In the genomic region with DNA sequence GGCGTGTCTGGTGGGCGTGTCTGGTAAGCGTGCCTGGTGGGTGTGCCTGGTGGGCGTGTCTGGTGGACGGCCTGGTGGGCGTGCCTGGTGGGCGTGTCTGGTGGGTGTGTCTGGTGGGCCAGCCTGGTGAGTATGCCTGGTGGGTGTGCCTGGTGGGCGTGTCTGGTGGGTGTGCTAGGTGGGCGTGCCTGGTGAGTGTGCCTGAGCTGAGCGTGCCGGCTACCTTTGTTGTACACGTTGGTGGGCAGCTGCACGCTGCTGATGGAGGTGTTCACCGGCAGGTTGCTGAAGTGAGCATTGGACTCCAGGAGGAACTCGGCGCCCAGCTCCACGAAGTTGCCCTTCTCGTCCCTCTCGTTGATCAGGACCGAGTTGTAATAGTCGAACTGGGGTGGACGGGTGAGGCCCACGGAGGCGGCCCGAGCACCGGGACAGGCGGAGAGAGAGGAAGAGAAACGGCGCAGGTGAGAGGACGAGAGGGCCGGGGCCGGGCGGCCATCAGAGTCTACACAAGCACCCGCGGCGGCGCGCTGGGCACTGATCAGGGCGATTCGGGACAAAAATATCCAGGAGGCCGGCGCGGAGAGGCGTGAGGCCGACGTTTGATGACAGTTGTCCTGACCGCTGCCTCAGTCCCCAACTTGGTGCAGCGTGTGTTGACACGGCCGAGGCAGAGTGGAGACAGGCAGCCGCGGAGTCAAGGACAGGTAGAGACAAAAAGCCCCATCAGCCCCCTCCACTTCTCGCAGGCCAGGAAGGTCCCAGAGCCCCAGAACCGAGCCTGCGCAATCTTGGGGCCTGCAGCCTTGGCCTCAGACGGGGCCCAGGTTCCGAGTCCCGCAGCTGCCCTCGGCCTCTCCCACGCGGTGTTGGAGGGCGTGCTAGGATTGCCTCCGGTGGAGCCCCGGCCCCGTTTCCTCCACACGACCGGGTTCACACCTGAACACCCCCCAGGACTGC, we compare ENCODE assay signal across 10 cellular contexts. TPM values are rescaled to one million over a fixed set of nuclear protein-coding genes. Genes with fewer than 3 reads are reported as not detected.
DNase-seq lines count a peak whose midpoint lies in the region; ATAC-seq and TF ChIP-seq lines count a peak whose summit lies in the region.
"Had no signal": no experiment of that assay in that cellular context is flagged by ENCODE, and none has a peak within 500 bp of the region (broad histone marks: within the 10 kb centered on the region; RNA-seq: fewer than 3 reads in every experiment).

No MANE protein-coding gene starts in this region.

- H3K27me3 Mint-ChIP-seq in activated CD4-positive, alpha-beta T cell treated with anti-CD3 and anti-CD28 coated beads, Interleukin-2, amount 10 ng/mL, durations not matched to agents 7 days and 5 days: peaks cover 26% of the 10 kb centered on the region

- H3K9me3 ChIP-seq in ascending aorta: peaks cover 5 to 26% of the 10 kb centered on the region in 2 donors
- H3K9me3 ChIP-seq in lower lobe of right lung: peaks cover 24% of the 10 kb centered on the region
- peaks cover 0 to 9% of the 10 kb centered on the region in 2 donors for H3K9me3 ChIP-seq in uterus

- H3K36me3 Mint-ChIP-seq in activated CD4-positive, alpha-beta T cell treated with anti-CD3 and anti-CD28 coated beads, Interleukin-2, amount 10 ng/mL, durations not matched to agents 7 days and 5 days (ENCODE audit: low read depth): no peaks in the 10 kb centered on the region

- peaks cover 4% of the 10 kb centered on the region for H3K4me1 Mint-ChIP-seq in activated CD4-positive, alpha-beta T cell treated with anti-CD3 and anti-CD28 coated beads, Interleukin-2, amount 10 ng/mL, durations not matched to agents 7 days and 5 days

- no peak overlapping the region for H3K27ac Mint-ChIP-seq in activated CD4-positive, alpha-beta T cell treated with anti-CD3 and anti-CD28 coated beads, Interleukin-2, amount 10 ng/mL, durations not matched to agents 7 days and 5 days

- peaks cover 19% of the 10 kb centered on the region for H3K9me3 Mint-ChIP-seq in activated CD4-positive, alpha-beta T cell treated with anti-CD3 and anti-CD28 coated beads, Interleukin-2, amount 10 ng/mL, durations not matched to agents 7 days and 5 days

- H3K4me1 ChIP-seq in ascending aorta (no peaks in the 10 kb centered on the region), lower lobe of right lung (peaks cover 6% of the 10 kb centered on the region), uterus (no peaks in the 10 kb centered on the region)
- H3K4me1 ChIP-seq: HAP-1 had no signal

- H3K27ac ChIP-seq in ascending aorta (no peak overlapping the region), lower lobe of right lung (no peak overlapping the region), uterus (no peak overlapping the region)

- CTCF ChIA-PET in activated CD4-positive, alpha-beta T cell treated with anti-CD3 and anti-CD28 coated beads, Interleukin-2, amount 10 ng/mL, durations not matched to agents 7 days and 5 days (lab: Charles Lee): no interaction called here

- no peak for TF ChIP-seq CTCF in ascending aorta (IDR thresholded peaks at IDR 0.05)
- TF ChIP-seq CTCF in lower lobe of right lung (IDR thresholded peaks at IDR 0.05): no peak
- TF ChIP-seq CTCF in uterus (IDR thresholded peaks at IDR 0.05): no peak

- intact Hi-C loops in ascending aorta (cut with DNase I): no loop called here
- intact Hi-C loops in lower lobe of right lung (cut with DNase I): no loop called here
- intact Hi-C loops in uterus (cut with DNase I; ENCODE audit: low total_unique reads): no loop called here

- TF ChIP-seq POLR2A in uterus (IDR thresholded peaks at IDR 0.05): no peak

- POLR2A ChIA-PET in activated CD4-positive, alpha-beta T cell treated with anti-CD3 and anti-CD28 coated beads, Interleukin-2, amount 10 ng/mL, durations not matched to agents 7 days and 5 days (lab: Charles Lee): no interaction called here

- no peak overlapping the region for H3K4me3 Mint-ChIP-seq in activated CD4-positive, alpha-beta T cell treated with anti-CD3 and anti-CD28 coated beads, Interleukin-2, amount 10 ng/mL, durations not matched to agents 7 days and 5 days

- ATAC-seq in lower lobe of right lung: peak in 1 of 2 donors; percentile 38
- no peak for ATAC-seq in GM19463 (IDR thresholded peaks at IDR 0.05; ENCODE audit: unreplicated experiment)
- no peak for ATAC-seq in GM18870 (IDR thresholded peaks at IDR 0.05; ENCODE audit: unreplicated experiment)

- H3K27me3 ChIP-seq in ascending aorta: no peaks in the 10 kb centered on the region
- H3K27me3 ChIP-seq in lower lobe of right lung (ENCODE audit: low read depth): no peaks in the 10 kb centered on the region
- H3K27me3 ChIP-seq in uterus: no peaks in the 10 kb centered on the region

- H3K4me3 ChIP-seq in ascending aorta: peak overlapping the region; percentile 16 to 49
- H3K4me3 ChIP-seq in lower lobe of right lung: peak overlapping the region; percentile 14
- H3K4me3 ChIP-seq in uterus: no peak overlapping the region
- H3K4me3 ChIP-seq: HAP-1 had no signal

- no peaks in the 10 kb centered on the region for H3K36me3 ChIP-seq in ascending aorta
- H3K36me3 ChIP-seq in lower lobe of right lung: no peaks in the 10 kb centered on the region
- H3K36me3 ChIP-seq in uterus: no peaks in the 10 kb centered on the region
- H3K36me3 ChIP-seq: HAP-1 had no signal

- peak; percentile 12 for DNase-seq in activated CD4-positive, alpha-beta T cell treated with anti-CD3 and anti-CD28 coated beads for 1 hour
- DNase-seq in activated CD4-positive, alpha-beta T cell treated with anti-CD3 and anti-CD28 coated beads, Interleukin-2, amount 10 ng/mL, durations not matched to agents 7 days and 5 days: no peak
- DNase-seq in ascending aorta (ENCODE audit: low spot score in 2 of 2): peak in 1 of 2 donors; percentile 60
- peak; percentile 50 for DNase-seq in lower lobe of right lung
- DNase-seq in uterus: peak; percentile 9 to 13
- DNase-seq in NCI-H510A (lab: John Stamatoyannopoulos, UW): no peak
- DNase-seq: SHP77 had no signal

RNA-seq across cellular contexts. Expression of a gene that starts 10.5 kb away (rescaled TPM):
- 10 to 100 TPM; 12.9 to 16.4 TPM for total RNA-seq in activated CD4-positive, alpha-beta T cell treated with anti-CD3 and anti-CD28 coated beads, Interleukin-2, amount 10 ng/mL, durations not matched to agents 7 days and 5 days
- total RNA-seq in ascending aorta (not detected), lower lobe of right lung (7.0 TPM), uterus (1 to 10 TPM in 3 of 4 donors, not detected in 1; 2.6 to 4.1 (median 4.0) TPM)

Comparison
In these comparisons a context has a peak if more than half of its experiments do, and no peak if none do; other contexts are left out.
1. DNase-seq: peak in activated CD4-positive, alpha-beta T cell treated with anti-CD3 and anti-CD28 coated beads for 1 hour (single experiment), lower lobe of right lung (single experiment) and uterus (2 of 2); none in activated CD4-positive, alpha-beta T cell treated with anti-CD3 and anti-CD28 coated beads, Interleukin-2, amount 10 ng/mL, durations not matched to agents 7 days and 5 days (single experiment) and NCI-H510A (single experiment).
2. H3K4me3 ChIP-seq: peak in ascending aorta (2 of 2) and lower lobe of right lung (single experiment); none in uterus (0 of 2).